ENCODE assay signal across 16 cellular contexts in genomic region chr2:203750669-203751068, GRCh38. TPM values are rescaled to one million over a fixed set of nuclear protein-coding genes. Genes with fewer than 3 reads are reported as not detected.
"Had no signal": no experiment of that assay in that cellular context is flagged by ENCODE, and none has a peak within 500 bp of the region (broad histone marks: within the 10 kb centered on the region; RNA-seq: fewer than 3 reads in every experiment).

No MANE protein-coding gene starts in this region.

- H3K36me3 ChIP-seq: esophagus squamous epithelium, lower lobe of right lung, stomach, thoracic aorta had no signal

- H3K9me3 ChIP-seq: esophagus squamous epithelium, thoracic aorta had no signal

- H3K4me1 ChIP-seq: esophagus squamous epithelium, lower lobe of right lung, stomach had no signal

- H3K4me1 Mint-ChIP-seq: immature natural killer cell, WTC11 had no signal

- H3K27ac Mint-ChIP-seq: immature natural killer cell, WTC11 had no signal

- ATAC-seq: left cardiac atrium, lower lobe of right lung, WTC11 had no signal

- H3K27me3 Mint-ChIP-seq: activated naive CD4-positive, alpha-beta T cell treated with anti-CD3 and anti-CD28 coated beads, Interleukin-2, amount 10 ng/mL, durations not matched to agents 7 days and 5 days had no signal

- H3K4me3 ChIP-seq: esophagus squamous epithelium, lower lobe of right lung, stomach, thoracic aorta had no signal

- H3K36me3 Mint-ChIP-seq: WTC11 had no signal

- H3K27ac ChIP-seq: esophagus squamous epithelium, lower lobe of right lung, stomach, thoracic aorta had no signal

- DNase-seq: activated CD8-positive, alpha-beta memory T cell treated with anti-CD3 and anti-CD28 coated beads for 24 hours; activated naive CD4-positive, alpha-beta T cell treated with anti-CD3 and anti-CD28 coated beads, Interleukin-2, amount 10 ng/mL, durations not matched to agents 7 days and 5 days; anterior cingulate cortex; esophagus squamous epithelium; foreskin fibroblast; glutamatergic neuron; immature natural killer cell; left cardiac atrium; lower lobe of right lung; midbrain; retina; stimulated activated CD4-positive, alpha-beta T cell treated with anti-CD3 and anti-CD28 coated beads, Interleukin-4, amount 100 ng/mL, for 24 hours; stomach had no signal

- H3K4me3 Mint-ChIP-seq: activated naive CD4-positive, alpha-beta T cell treated with anti-CD3 and anti-CD28 coated beads, Interleukin-2, amount 10 ng/mL, durations not matched to agents 7 days and 5 days; immature natural killer cell; WTC11 had no signal

- H3K27me3 ChIP-seq: esophagus squamous epithelium, stomach had no signal

RNA-seq across cellular contexts. Expression of gene CD28, which starts 44.2 kb away (rescaled TPM):
- total RNA-seq: SK-MEL-5 had no signal
